ENCODE assay signal across 23 cellular contexts in genomic region chr5:104635216-104635615, GRCh38.
DNase-seq lines count a peak whose midpoint lies in the region; ATAC-seq, FAIRE-seq and TF ChIP-seq lines count a peak whose summit lies in the region.
"Had no signal": no experiment of that assay in that cellular context is flagged by ENCODE, and none has a peak within 500 bp of the region (broad histone marks: within the 10 kb centered on the region; RNA-seq: fewer than 3 reads in every experiment).

No MANE protein-coding gene starts in this region.

- no peaks in the 10 kb centered on the region for H3K79me2 ChIP-seq in osteoblast (ENCODE audit: insufficient read depth, low read length)
- H3K79me2 ChIP-seq: parathyroid adenoma had no signal

- H2AFZ ChIP-seq in osteoblast (ENCODE audit: low read length), result no peak overlapping the region
- H2AFZ ChIP-seq: parathyroid adenoma had no signal

- H3K36me3 ChIP-seq in osteoblast (ENCODE audit: insufficient read depth, low read length), result no peaks in the 10 kb centered on the region
- H3K36me3 ChIP-seq: MG63 had no signal

- H3K4me1 ChIP-seq in osteoblast (ENCODE audit: insufficient read depth, low read length), result no peaks in the 10 kb centered on the region
- H3K4me1 ChIP-seq: parathyroid adenoma had no signal

- no peak for TF ChIP-seq POLR2A in H54 (IDR thresholded peaks at IDR 0.05; ENCODE audit: low read depth, low read length)

- H4K20me1 ChIP-seq in osteoblast (ENCODE audit: insufficient read depth, low read length), result no peaks in the 10 kb centered on the region

- no peak overlapping the region for H3K4me3 ChIP-seq in epithelial cell of proximal tubule (ENCODE audit: low read depth, low read length)
- H3K4me3 ChIP-seq in osteoblast (ENCODE audit: insufficient read depth, low read length), result no peak overlapping the region
- H3K4me3 ChIP-seq: MG63 had no signal

- FAIRE-seq in H54 (lab: Jason Lieb, UNC) (peak; percentile 58), RCC 7860 (lab: Jason Lieb, UNC) (peak; percentile 92)
- FAIRE-seq: GM19239, H1 had no signal

- no peak for TF ChIP-seq CTCF in epithelial cell of proximal tubule (conservative IDR thresholded peaks at IDR 0.05; ENCODE audit: low read depth, low read length)
- TF ChIP-seq CTCF in osteoblast (IDR thresholded peaks at IDR 0.05; ENCODE audit: extremely low read depth, low read depth, low read length), result no peak

- H3K4me2 ChIP-seq in osteoblast (ENCODE audit: insufficient read depth, low read length), result no peak overlapping the region

- H3K9me3 ChIP-seq in osteoblast (ENCODE audit: low read depth, low read length), result no peaks in the 10 kb centered on the region
- H3K9me3 ChIP-seq: MG63 had no signal

- DNase-seq in H54 (ENCODE audit: insufficient read length, low spot score), result peak; percentile 5
- peak; percentile 75 for DNase-seq in RCC 7860 (ENCODE audit: low spot score)
- peak; percentile 49 for DNase-seq in epithelial cell of proximal tubule (ENCODE audit: low read depth)
- peak; percentile 43 for DNase-seq in osteoblast (ENCODE audit: insufficient read length, low spot score, missing footprints)
- no peak for DNase-seq in activated gamma-delta T cell (lab: John Stamatoyannopoulos, UW)
- DNase-seq: activated CD4-positive, alpha-beta T cell treated with anti-CD3 and anti-CD28 coated beads, Interleukin-2, amount 10 ng/mL, durations not matched to agents 7 days and 5 days; dermis blood vessel endothelial cell; GF-D8; MG63; midbrain; NCI-H2171; NCI-H526 treated with DMSO at 0.1 percent for 48 hours; SHP77 treated with DMSO at 0.1 percent for 48 hours had no signal

- ATAC-seq in HG03439 (IDR thresholded peaks at IDR 0.05; ENCODE audit: unreplicated experiment) (no peak), HG02870 (IDR thresholded peaks at IDR 0.05; ENCODE audit: unreplicated experiment) (no peak), HG03565 (IDR thresholded peaks at IDR 0.05; ENCODE audit: unreplicated experiment) (no peak)
- ATAC-seq: activated T-helper 17 cell treated with anti-CD3 and anti-CD28 coated beads, Interleukin-2, amount 50 U/mL, for 72 hours; left lobe of liver; natural killer cell treated with Interleukin-12 subunit alpha and Interleukin-12 subunit beta and Interleukin-15 and Interleukin-18, amount 100 ng/mL, for 72 hours; stimulated activated memory B cell treated with anti-CD40 and anti-IgM and Interleukin-4, amounts not matched to agents 10 μg/mL and 1 μg/mL and 100 μg/mL, for 72 hours had no signal

- H3K27ac ChIP-seq in osteoblast (ENCODE audit: low read depth, low read length), result no peak overlapping the region
- H3K27ac ChIP-seq: parathyroid adenoma had no signal

- no peaks in the 10 kb centered on the region for H3K27me3 ChIP-seq in osteoblast (ENCODE audit: insufficient read depth, low read length)
- H3K27me3 ChIP-seq: MG63 had no signal
